In the genomic region with DNA sequence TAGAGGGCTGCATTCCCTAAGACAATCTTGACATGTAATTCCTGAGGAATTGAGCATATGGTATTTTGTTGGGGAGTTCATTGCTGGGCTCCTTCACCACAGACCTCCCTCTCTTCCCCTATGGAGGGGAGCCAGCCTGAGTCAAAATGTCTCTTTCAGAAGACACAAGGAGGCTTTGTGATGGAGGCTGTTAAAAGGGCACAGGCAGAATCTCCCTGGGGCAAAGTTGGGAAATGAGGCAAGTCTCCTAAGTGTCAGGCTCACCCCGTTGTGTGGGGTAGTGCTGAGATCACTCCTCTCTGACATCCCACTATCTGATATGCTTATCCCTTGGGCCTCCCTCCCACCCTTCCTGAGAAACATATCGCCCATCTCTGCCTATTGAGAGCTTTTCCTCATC, we compare ENCODE assay signal across 1 cellular context.
TF ChIP-seq lines count a peak whose summit lies in the region.

No MANE protein-coding gene starts in this region.

TF ChIP-seq in K562, 482 proteins besides CTCF, POLR2A, EP300 and RAD21:
- TF ChIP-seq NCOA1 (IDR thresholded peaks at IDR 0.05; ENCODE audit: low read depth) = no peak
- TF ChIP-seq, protein P1, sequence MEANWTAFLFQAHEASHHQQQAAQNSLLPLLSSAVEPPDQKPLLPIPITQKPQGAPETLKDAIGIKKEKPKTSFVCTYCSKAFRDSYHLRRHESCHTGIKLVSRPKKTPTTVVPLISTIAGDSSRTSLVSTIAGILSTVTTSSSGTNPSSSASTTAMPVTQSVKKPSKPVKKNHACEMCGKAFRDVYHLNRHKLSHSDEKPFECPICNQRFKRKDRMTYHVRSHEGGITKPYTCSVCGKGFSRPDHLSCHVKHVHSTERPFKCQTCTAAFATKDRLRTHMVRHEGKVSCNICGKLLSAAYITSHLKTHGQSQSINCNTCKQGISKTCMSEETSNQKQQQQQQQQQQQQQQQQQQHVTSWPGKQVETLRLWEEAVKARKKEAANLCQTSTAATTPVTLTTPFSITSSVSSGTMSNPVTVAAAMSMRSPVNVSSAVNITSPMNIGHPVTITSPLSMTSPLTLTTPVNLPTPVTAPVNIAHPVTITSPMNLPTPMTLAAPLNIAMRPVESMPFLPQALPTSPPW (CRISPR knock-in tag; IDR thresholded peaks at IDR 0.05) = 0 out of 2 replicates have a peak, but pooled peaks have one; percentile 18
